ENCODE assay signal across 15 cellular contexts in genomic region chrX:27918799-27919198, GRCh38.
DNase-seq lines count a peak whose midpoint lies in the region; ATAC-seq and TF ChIP-seq lines count a peak whose summit lies in the region.
"Had no signal": no experiment of that assay in that cellular context is flagged by ENCODE, and none has a peak within 500 bp of the region (broad histone marks: within the 10 kb centered on the region; RNA-seq: fewer than 3 reads in every experiment).

No MANE protein-coding gene starts in this region.

- WGBS in body of pancreas, 2 donors, result 37 to 50% methylated on average over 3 of the region's 3 CpGs

- CTCF ChIA-PET in AG04450 (lab: Charles Lee), result interaction anchor here (1.1 kb wide), 1 partner anchor 43 kb away, joined by 3 read pairs; no protein-coding TSS in a partner anchor

- TF ChIP-seq CTCF in AG04450 (IDR thresholded peaks at IDR 0.05; ENCODE audit: low read depth, low read length), result peak; percentile 38
- TF ChIP-seq CTCF in body of pancreas (IDR thresholded peaks at IDR 0.05), result peak in 4 of 7 experiments; percentile 18 to 46 (median 28)

- no peaks in the 10 kb centered on the region for H3K9me3 ChIP-seq in AG04450 (ENCODE audit: control insufficient read depth, insufficient read depth, low read length)
- H3K9me3 ChIP-seq in body of pancreas, result no peaks in the 10 kb centered on the region

- no peaks in the 10 kb centered on the region for H3K27me3 ChIP-seq in AG04450 (ENCODE audit: control insufficient read depth, insufficient read depth, low read length)
- no peaks in the 10 kb centered on the region for H3K27me3 ChIP-seq in body of pancreas

- POLR2A ChIA-PET in AG04450 (lab: Yijun Ruan, JAX), result no interaction called here

- H3K4me3 ChIP-seq in AG04450 (ENCODE audit: low read depth, low read length) (no peak overlapping the region), body of pancreas (no peak overlapping the region)

- in situ Hi-C loops in KBM-7 (cut with MboI; ENCODE audit: low pct_unique_long_range_greater_than_20kb, low sequenced_read_pairs), result no loop called here

- no peak for TF ChIP-seq POLR2A in body of pancreas (IDR thresholded peaks at IDR 0.05)

- H3K27ac ChIP-seq in AG04450 (ENCODE audit: low read depth, low read length), result no peak overlapping the region
- H3K27ac ChIP-seq in body of pancreas, result no peak overlapping the region
- H3K27ac ChIP-seq: HL-60, RWPE1 had no signal

- H3K36me3 ChIP-seq in body of pancreas (replicated peaks in 1 of 2; ENCODE audit: insufficient read depth in 1 of 2, low read depth in 2 of 2), result no peaks in the 10 kb centered on the region

- ATAC-seq in body of pancreas (no peak), left colon (peak; percentile 79), GM21619 (IDR thresholded peaks at IDR 0.05; ENCODE audit: unreplicated experiment) (no peak), HG03439 (IDR thresholded peaks at IDR 0.05; ENCODE audit: unreplicated experiment) (no peak)
- ATAC-seq: activated T-helper 17 cell treated with anti-CD3 and anti-CD28 coated beads, Interleukin-2, amount 50 U/mL, for 72 hours; stimulated activated memory B cell treated with anti-CD40 and anti-IgM and Interleukin-4, amounts not matched to agents 10 μg/mL and 1 μg/mL and 100 μg/mL, for 72 hours had no signal

- no peaks in the 10 kb centered on the region for H3K4me1 ChIP-seq in body of pancreas

- DNase-seq in AG04450 (ENCODE audit: low read depth, low spot score) (no peak), KBM-7 (peak; percentile 75), body of pancreas (peak; percentile 9 to 31 (median 14)), left colon (peak in 1 of 2 donors; percentile 56), NCI-H1436 treated with DMSO at 0.1 percent for 48 hours (lab: John Stamatoyannopoulos, UW) (no peak), germinal center (ENCODE audit: low spot score) (no peak)
- DNase-seq: hippocampal formation, naive B cell, NCI-H146 had no signal

- intact Hi-C loops in body of pancreas (cut with DNase I) (no loop called here), left colon (cut with DNase I, micrococcal nuclease) (no loop called here)

Comparison
In these comparisons a context has a peak if more than half of its experiments do, and no peak if none do; other contexts are left out.
1. DNase-seq: peak in KBM-7 (single experiment) and body of pancreas (4 of 4); none in AG04450 (single experiment), NCI-H1436 treated with DMSO at 0.1 percent for 48 hours (single experiment) and germinal center (single experiment).